Comparison of ENCODE assay signal across 1 cellular context in the genomic region with DNA sequence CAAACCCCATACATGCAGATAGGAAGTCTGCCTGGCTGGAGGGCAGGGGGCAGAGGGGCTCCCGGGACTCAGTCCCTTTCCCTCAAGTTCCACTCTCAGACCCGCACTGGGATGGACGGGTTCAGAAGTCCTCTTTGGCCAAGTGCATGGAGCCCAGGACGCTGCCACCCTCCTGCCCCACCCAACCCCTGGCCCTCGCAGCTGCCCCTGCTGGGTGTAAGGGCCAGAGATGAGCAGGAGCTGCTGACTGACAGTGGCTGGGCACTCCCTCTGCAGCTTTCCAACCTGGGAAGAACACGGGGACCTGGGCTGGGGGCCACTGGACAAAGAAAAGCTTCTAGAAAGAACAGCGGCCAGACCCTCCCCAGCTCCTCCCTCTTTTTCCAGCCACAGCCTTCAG.
TF ChIP-seq lines count a peak whose summit lies in the region.

No MANE protein-coding gene starts in this region.

TF ChIP-seq in IMR-90, 13 proteins besides CTCF, POLR2A, EP300 and RAD21:
- TF ChIP-seq MXI1 (IDR thresholded peaks at IDR 0.05; ENCODE audit: borderline replicate concordance, low read depth, low read length) (no peak), MAZ (IDR thresholded peaks at IDR 0.05; ENCODE audit: borderline replicate concordance, low read depth, low read length) (no peak), FOS (IDR thresholded peaks at IDR 0.05; ENCODE audit: low read depth, low read length) (no peak), CEBPB (IDR thresholded peaks at IDR 0.05; ENCODE audit: low read depth, low read length) (no peak), SMC3 (IDR thresholded peaks at IDR 0.05; ENCODE audit: low read depth, low read length) (no peak), RFX5 (IDR thresholded peaks at IDR 0.05; ENCODE audit: low read depth, low read length) (no peak), CHD1 (IDR thresholded peaks at IDR 0.05; ENCODE audit: low read depth, low read length) (no peak), BHLHE40 (IDR thresholded peaks at IDR 0.05; ENCODE audit: low read depth, low read length) (no peak), NFE2L2 (IDR thresholded peaks at IDR 0.05; ENCODE audit: low read depth, low read length) (no peak), RCOR1 (IDR thresholded peaks at IDR 0.05; ENCODE audit: insufficient replicate concordance, low read length) (no peak), MAFK (IDR thresholded peaks at IDR 0.05; ENCODE audit: low read depth, low read length) (no peak)
- TF ChIP-seq, protein P1, sequence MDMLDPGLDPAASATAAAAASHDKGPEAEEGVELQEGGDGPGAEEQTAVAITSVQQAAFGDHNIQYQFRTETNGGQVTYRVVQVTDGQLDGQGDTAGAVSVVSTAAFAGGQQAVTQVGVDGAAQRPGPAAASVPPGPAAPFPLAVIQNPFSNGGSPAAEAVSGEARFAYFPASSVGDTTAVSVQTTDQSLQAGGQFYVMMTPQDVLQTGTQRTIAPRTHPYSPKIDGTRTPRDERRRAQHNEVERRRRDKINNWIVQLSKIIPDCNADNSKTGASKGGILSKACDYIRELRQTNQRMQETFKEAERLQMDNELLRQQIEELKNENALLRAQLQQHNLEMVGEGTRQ (IDR thresholded peaks at IDR 0.05; ENCODE audit: low read depth, low read length) = no peak
